1 cellular context compared by ENCODE assay signal in the genomic region with DNA sequence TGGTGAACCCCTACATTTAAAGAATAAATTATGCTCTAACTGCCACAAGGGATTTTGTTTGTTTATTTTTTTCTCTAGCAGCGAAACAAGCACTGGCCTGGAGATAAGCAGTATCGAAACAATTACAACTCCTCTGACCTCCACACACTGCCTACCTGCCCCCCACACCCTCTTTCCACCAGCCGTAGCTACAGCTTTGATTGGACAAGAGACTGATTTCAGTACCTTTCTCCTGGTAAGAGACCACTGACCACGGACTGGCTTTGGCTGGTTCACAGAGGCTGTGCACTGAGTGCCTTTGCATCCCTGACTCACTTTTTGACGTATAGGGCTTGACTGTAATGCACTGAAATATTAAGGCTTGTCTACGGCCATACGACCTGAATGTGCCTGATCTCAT.
TF ChIP-seq lines count a peak whose summit lies in the region.

No MANE protein-coding gene starts in this region.

TF ChIP-seq in IMR-90, 13 proteins besides CTCF, POLR2A, EP300 and RAD21:
- no peak for TF ChIP-seq RFX5 (IDR thresholded peaks at IDR 0.05; ENCODE audit: low read depth, low read length)
- TF ChIP-seq FOS (IDR thresholded peaks at IDR 0.05; ENCODE audit: low read depth, low read length), result no peak
- no peak for TF ChIP-seq CHD1 (IDR thresholded peaks at IDR 0.05; ENCODE audit: low read depth, low read length)
- TF ChIP-seq SMC3 (IDR thresholded peaks at IDR 0.05; ENCODE audit: low read depth, low read length), result no peak
- no peak for TF ChIP-seq RCOR1 (IDR thresholded peaks at IDR 0.05; ENCODE audit: insufficient replicate concordance, low read length)
- no peak for TF ChIP-seq ELK1 (IDR thresholded peaks at IDR 0.05; ENCODE audit: borderline replicate concordance, low read depth, low read length)
- no peak for TF ChIP-seq CEBPB (IDR thresholded peaks at IDR 0.05; ENCODE audit: low read depth, low read length)
- TF ChIP-seq MAFK (IDR thresholded peaks at IDR 0.05; ENCODE audit: low read depth, low read length), result no peak
- TF ChIP-seq, protein P1, sequence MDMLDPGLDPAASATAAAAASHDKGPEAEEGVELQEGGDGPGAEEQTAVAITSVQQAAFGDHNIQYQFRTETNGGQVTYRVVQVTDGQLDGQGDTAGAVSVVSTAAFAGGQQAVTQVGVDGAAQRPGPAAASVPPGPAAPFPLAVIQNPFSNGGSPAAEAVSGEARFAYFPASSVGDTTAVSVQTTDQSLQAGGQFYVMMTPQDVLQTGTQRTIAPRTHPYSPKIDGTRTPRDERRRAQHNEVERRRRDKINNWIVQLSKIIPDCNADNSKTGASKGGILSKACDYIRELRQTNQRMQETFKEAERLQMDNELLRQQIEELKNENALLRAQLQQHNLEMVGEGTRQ (IDR thresholded peaks at IDR 0.05; ENCODE audit: low read depth, low read length), result no peak
- no peak for TF ChIP-seq BHLHE40 (IDR thresholded peaks at IDR 0.05; ENCODE audit: low read depth, low read length)
- TF ChIP-seq MAZ (IDR thresholded peaks at IDR 0.05; ENCODE audit: borderline replicate concordance, low read depth, low read length), result no peak
- TF ChIP-seq MXI1 (IDR thresholded peaks at IDR 0.05; ENCODE audit: borderline replicate concordance, low read depth, low read length), result no peak
- no peak for TF ChIP-seq NFE2L2 (IDR thresholded peaks at IDR 0.05; ENCODE audit: low read depth, low read length)
